In the genomic region with DNA sequence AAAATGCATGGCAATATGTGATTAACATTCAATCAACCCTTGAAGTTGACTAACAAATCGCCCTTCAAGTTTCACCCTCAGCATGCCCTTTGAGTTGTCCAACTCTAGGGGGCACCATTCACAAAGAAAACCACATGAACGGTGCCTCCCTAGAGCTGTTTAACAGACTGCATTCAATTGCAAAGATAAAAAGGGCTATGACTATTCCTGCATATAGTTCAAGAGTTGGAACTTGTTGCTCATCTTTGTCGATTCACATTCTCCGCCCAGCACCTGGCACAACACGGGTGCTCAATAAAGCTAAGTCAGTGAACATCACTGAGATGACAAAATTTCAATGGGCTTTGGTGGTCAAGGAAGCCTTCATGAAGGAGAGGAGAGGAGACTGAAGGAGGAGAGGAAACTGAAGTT, we compare ENCODE assay signal across 9 cellular contexts.
DNase-seq lines count a peak whose midpoint lies in the region; ATAC-seq, FAIRE-seq and TF ChIP-seq lines count a peak whose summit lies in the region.
"Had no signal": no experiment of that assay in that cellular context is flagged by ENCODE, and none has a peak within 500 bp of the region (broad histone marks: within the 10 kb centered on the region; RNA-seq: fewer than 3 reads in every experiment).

No MANE protein-coding gene starts in this region.

- in situ Hi-C loops in brain microvascular endothelial cell (cut with HindIII; ENCODE audit: low pct_ligation_motif_present, low sequenced_read_pairs): no loop called here

- H3K27ac ChIP-seq in brain microvascular endothelial cell (no peak overlapping the region), left lung (no peak overlapping the region)
- H3K27ac ChIP-seq: SK-N-MC had no signal

- H3K27me3 ChIP-seq in brain microvascular endothelial cell (replicated peaks) (no peaks in the 10 kb centered on the region), left lung (no peaks in the 10 kb centered on the region)

- peak; percentile 74 for FAIRE-seq in GM18507 (lab: Jason Lieb, UNC)

- H3K9me3 ChIP-seq in left lung: no peaks in the 10 kb centered on the region

- intact Hi-C loops in left lung (cut with DNase I): no loop called here

- peak; percentile 93 for ATAC-seq in left lung
- no peak for ATAC-seq in HG03159 (IDR thresholded peaks at IDR 0.05; ENCODE audit: unreplicated experiment)
- ATAC-seq in GM18520 (IDR thresholded peaks at IDR 0.05; ENCODE audit: unreplicated experiment): no peak
- ATAC-seq in HG03045 (IDR thresholded peaks at IDR 0.05; ENCODE audit: unreplicated experiment): no peak

- H3K36me3 ChIP-seq in brain microvascular endothelial cell (replicated peaks): no peaks in the 10 kb centered on the region
- no peaks in the 10 kb centered on the region for H3K36me3 ChIP-seq in left lung

- H3K4me1 ChIP-seq in left lung: no peaks in the 10 kb centered on the region

- H3K4me3 ChIP-seq in brain microvascular endothelial cell (ENCODE audit: low read depth, low read length) (no peak overlapping the region), left lung (no peak overlapping the region)
- H3K4me3 ChIP-seq: SK-N-MC had no signal

- peak; percentile 29 for DNase-seq in CD1c-positive myeloid dendritic cell (ENCODE audit: extremely low spot score)
- DNase-seq in GM18507 (ENCODE audit: extremely low spot score, insufficient read length, low read depth): no peak
- peak; percentile 18 for DNase-seq in NOMO-1 treated with dmso at 0.1 percent for 144 hours (lab: John Stamatoyannopoulos, UW; ENCODE audit: unreplicated experiment)
- no peak for DNase-seq in brain microvascular endothelial cell
- DNase-seq in left lung: no peak

- TF ChIP-seq CTCF in brain microvascular endothelial cell (IDR thresholded peaks at IDR 0.05; ENCODE audit: low read depth, low read length, missing control alignments) (peak; percentile 68), left lung (IDR thresholded peaks at IDR 0.05) (peak; percentile 43 to 63)

Comparison
In these comparisons a context has a peak if more than half of its experiments do, and no peak if none do; other contexts are left out.
1. DNase-seq: peak in CD1c-positive myeloid dendritic cell (single experiment) and NOMO-1 treated with dmso at 0.1 percent for 144 hours (single experiment); none in GM18507 (single experiment), brain microvascular endothelial cell (single experiment) and left lung (0 of 2).